ENCODE assay signal across 1 cellular context in the genomic region with DNA sequence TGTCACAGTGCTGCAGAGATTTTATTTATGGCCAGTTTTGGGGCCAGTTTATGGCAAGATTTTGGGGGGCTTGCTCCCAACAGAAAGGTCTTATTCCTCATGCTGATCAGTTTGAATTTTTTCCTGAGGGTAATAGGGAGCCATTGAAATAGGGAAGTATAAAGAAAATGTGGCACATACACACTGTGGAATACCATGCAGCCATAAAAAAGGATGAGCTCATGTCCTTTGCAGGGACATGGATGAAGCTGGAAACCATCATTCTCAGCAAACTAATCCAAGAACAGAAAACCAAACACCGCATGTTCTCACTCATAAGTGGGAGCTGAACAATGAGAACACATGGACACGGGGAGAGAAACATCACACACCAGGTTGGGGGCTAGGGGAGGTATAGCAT.
A peak's percentile ranks its signal among the peaks of the same experiment; 100 is the strongest.
TF ChIP-seq lines count a peak whose summit lies in the region.

No MANE protein-coding gene starts in this region.

TF ChIP-seq in HepG2, 621 proteins besides CTCF, POLR2A, EP300 and RAD21:
- TF ChIP-seq MNT (IDR thresholded peaks at IDR 0.05): 0 out of 2 replicates have a peak, but pooled peaks have one; percentile 4
TF ChIP-seq in HepG2: peak in this region for 1; not testable (repeated sequence) for 620.
